Comparison of ENCODE assay signal across 17 cellular contexts in genomic region chr1:109969430-109969829, GRCh38. TPM values are rescaled to one million over a fixed set of nuclear protein-coding genes. Genes with fewer than 3 reads are reported as not detected.
A peak's percentile ranks its signal among the peaks of the same experiment; 100 is the strongest.
DNase-seq lines count a peak whose midpoint lies in the region; ATAC-seq lines count a peak whose summit lies in the region.
"Had no signal": no experiment of that assay in that cellular context is flagged by ENCODE, and none has a peak within 500 bp of the region (broad histone marks: within the 10 kb centered on the region; RNA-seq: fewer than 3 reads in every experiment).

No MANE protein-coding gene starts in this region.

- CTCF ChIA-PET in activated CD4-positive, alpha-beta T cell treated with anti-CD3 and anti-CD28 coated beads for 36 hours (lab: Charles Lee), result interaction anchor here (0.8 to 2.0 kb wide), 3 partner anchors 15 to 329 kb away, joined by 4 to 6 read pairs (median 4); partner anchors contain the start of gene AHCYL1

- POLR2A ChIA-PET in activated CD4-positive, alpha-beta T cell treated with anti-CD3 and anti-CD28 coated beads for 36 hours (lab: Charles Lee), result no interaction called here

- ATAC-seq in central memory CD8-positive, alpha-beta T cell (replicated peaks; ENCODE audit: extremely low read depth, poor library complexity, severe bottlenecking), result peak; percentile 43
- ATAC-seq in activated CD4-positive, alpha-beta T cell treated with anti-CD3 and anti-CD28 coated beads for 36 hours, result no peak
- no peak for ATAC-seq in HG02870 (IDR thresholded peaks at IDR 0.05; ENCODE audit: unreplicated experiment)
- ATAC-seq: activated CD8-positive, alpha-beta memory T cell treated with anti-CD3 and anti-CD28 coated beads, Interleukin-2, amount 10 ng/mL, durations not matched to agents 7 days and 5 days had no signal

- H3K27ac Mint-ChIP-seq in central memory CD8-positive, alpha-beta T cell (ENCODE audit: low read depth), result no peak overlapping the region
- H3K27ac Mint-ChIP-seq in activated CD4-positive, alpha-beta T cell treated with anti-CD3 and anti-CD28 coated beads for 36 hours, result no peak overlapping the region
- H3K27ac Mint-ChIP-seq: activated CD8-positive, alpha-beta memory T cell treated with anti-CD3 and anti-CD28 coated beads, Interleukin-2, amount 10 ng/mL, durations not matched to agents 7 days and 5 days; mesothelial cell of epicardium; progenitor cell of endocrine pancreas; T-helper 2 cell treated with Interferon-gamma antibody and Interleukin-4, amounts not matched to agents 5 μg/mL and 100 μg/mL, for 36 hours had no signal

- peaks cover under 1% of the 10 kb centered on the region for H3K27me3 Mint-ChIP-seq in central memory CD8-positive, alpha-beta T cell
- H3K27me3 Mint-ChIP-seq in activated CD4-positive, alpha-beta T cell treated with anti-CD3 and anti-CD28 coated beads for 36 hours, result no peaks in the 10 kb centered on the region
- H3K27me3 Mint-ChIP-seq: progenitor cell of endocrine pancreas had no signal

- intact Hi-C loops in activated CD4-positive, alpha-beta T cell treated with anti-CD3 and anti-CD28 coated beads for 36 hours (cut with DNase I, micrococcal nuclease), result no loop called here

- H3K27ac ChIP-seq in substantia nigra (ENCODE audit: low read depth, low read length, poor library complexity, severe bottlenecking), result no peak overlapping the region
- H3K27ac ChIP-seq: 22Rv1, adrenal gland had no signal

- H3K9me3 Mint-ChIP-seq in central memory CD8-positive, alpha-beta T cell, result no peaks in the 10 kb centered on the region
- no peaks in the 10 kb centered on the region for H3K9me3 Mint-ChIP-seq in activated CD4-positive, alpha-beta T cell treated with anti-CD3 and anti-CD28 coated beads for 36 hours (ENCODE audit: low read depth)

- peaks cover 2% of the 10 kb centered on the region for H3K36me3 Mint-ChIP-seq in central memory CD8-positive, alpha-beta T cell (ENCODE audit: insufficient read depth)
- no peaks in the 10 kb centered on the region for H3K36me3 Mint-ChIP-seq in activated CD4-positive, alpha-beta T cell treated with anti-CD3 and anti-CD28 coated beads for 36 hours (ENCODE audit: low read depth)
- H3K36me3 Mint-ChIP-seq: activated CD8-positive, alpha-beta memory T cell treated with anti-CD3 and anti-CD28 coated beads, Interleukin-2, amount 10 ng/mL, durations not matched to agents 7 days and 5 days had no signal

- no peaks in the 10 kb centered on the region for H3K4me1 Mint-ChIP-seq in central memory CD8-positive, alpha-beta T cell
- no peaks in the 10 kb centered on the region for H3K4me1 Mint-ChIP-seq in activated CD4-positive, alpha-beta T cell treated with anti-CD3 and anti-CD28 coated beads for 36 hours
- H3K4me1 Mint-ChIP-seq: activated CD8-positive, alpha-beta memory T cell treated with anti-CD3 and anti-CD28 coated beads, Interleukin-2, amount 10 ng/mL, durations not matched to agents 7 days and 5 days; mesothelial cell of epicardium had no signal

- DNase-seq in NCI-H2029 treated with DMSO at 0.1 percent for 48 hours (lab: John Stamatoyannopoulos, UW) (peak; percentile 16), NCI-H2029 (lab: John Stamatoyannopoulos, UW) (no peak), MV-4-11 (lab: John Stamatoyannopoulos, UW) (peak; percentile 91), renal cortical epithelial cell (ENCODE audit: low read depth) (peak; percentile 51), substantia nigra (lab: John Stamatoyannopoulos, UW) (no peak)
- no peak for DNase-seq in central memory CD8-positive, alpha-beta T cell (ENCODE audit: low spot score in 2 of 2)
- DNase-seq in activated CD4-positive, alpha-beta T cell treated with anti-CD3 and anti-CD28 coated beads for 36 hours, result no peak
- DNase-seq: activated CD8-positive, alpha-beta memory T cell treated with anti-CD3 and anti-CD28 coated beads, Interleukin-2, amount 10 ng/mL, durations not matched to agents 7 days and 5 days; adrenal gland; DND-41; effector CD8-positive, alpha-beta T cell; NCI-H1417 treated with DMSO at 0.1 percent for 48 hours had no signal

- H3K4me3 Mint-ChIP-seq in central memory CD8-positive, alpha-beta T cell, result no peak overlapping the region
- H3K4me3 Mint-ChIP-seq in activated CD4-positive, alpha-beta T cell treated with anti-CD3 and anti-CD28 coated beads for 36 hours, result no peak overlapping the region
- H3K4me3 Mint-ChIP-seq: activated CD8-positive, alpha-beta memory T cell treated with anti-CD3 and anti-CD28 coated beads, Interleukin-2, amount 10 ng/mL, durations not matched to agents 7 days and 5 days; mesothelial cell of epicardium; T-helper 2 cell treated with Interferon-gamma antibody and Interleukin-4, amounts not matched to agents 5 μg/mL and 100 μg/mL, for 36 hours had no signal

RNA-seq across cellular contexts. Expression of gene AHCYL1, which starts 15.1 kb away (rescaled TPM):
- 47.9 and 120 TPM in 2 replicates for total RNA-seq in renal cortical epithelial cell
- 10 to 100 TPM; 79.1 to 82.6 TPM for total RNA-seq in activated CD4-positive, alpha-beta T cell treated with anti-CD3 and anti-CD28 coated beads for 36 hours

RNA-seq across cellular contexts. Expression of gene CSF1, which starts 58.8 kb away (rescaled TPM):
- 39.2 and 51.3 TPM in 2 replicates for total RNA-seq in renal cortical epithelial cell
- total RNA-seq in activated CD4-positive, alpha-beta T cell treated with anti-CD3 and anti-CD28 coated beads for 36 hours, result 10 to 100 TPM; 37.7 to 44.8 TPM

Comparison
In these comparisons a context has a peak if more than half of its experiments do, and no peak if none do; other contexts are left out.
1. DNase-seq: peak in NCI-H2029 treated with DMSO at 0.1 percent for 48 hours (single experiment), MV-4-11 (single experiment) and renal cortical epithelial cell (single experiment); none in NCI-H2029 (single experiment), central memory CD8-positive, alpha-beta T cell (0 of 2), substantia nigra (0 of 49) and activated CD4-positive, alpha-beta T cell treated with anti-CD3 and anti-CD28 coated beads for 36 hours (single experiment).